In genomic region chr14:76752744-76753143, GRCh38 we compare ENCODE assay signal across 23 cellular contexts. TPM values are rescaled to one million over a fixed set of nuclear protein-coding genes. Genes with fewer than 3 reads are reported as not detected.
DNase-seq lines count a peak whose midpoint lies in the region; TF ChIP-seq lines count a peak whose summit lies in the region.
"Had no signal": no experiment of that assay in that cellular context is flagged by ENCODE, and none has a peak within 500 bp of the region (broad histone marks: within the 10 kb centered on the region; RNA-seq: fewer than 3 reads in every experiment).

No MANE protein-coding gene starts in this region.

- H3K27ac ChIP-seq in esophagus muscularis mucosa (replicated peaks in 1 of 4) (no peak overlapping the region), stomach (no peak overlapping the region)
- H3K27ac ChIP-seq: adrenal gland, epithelial cell of prostate had no signal

- H3K27me3 Mint-ChIP-seq in activated CD4-positive, alpha-beta T cell treated with anti-CD3 and anti-CD28 coated beads, Interleukin-2, amount 10 ng/mL, durations not matched to agents 24 days and 14 days, result peaks cover 11% of the 10 kb centered on the region
- peaks cover 12% of the 10 kb centered on the region for H3K27me3 Mint-ChIP-seq in T-helper 2 cell treated with Interferon-gamma antibody and Interleukin-4, amounts not matched to agents 5 μg/mL and 100 μg/mL, for 36 hours (ENCODE audit: low read depth)
- H3K27me3 Mint-ChIP-seq: activated T-helper 17 cell treated with anti-CD3 and anti-CD28 coated beads, Interleukin-2, amount 50 U/mL, for 72 hours had no signal

- H3K4me1 ChIP-seq in esophagus muscularis mucosa (no peaks in the 10 kb centered on the region), stomach (no peaks in the 10 kb centered on the region)
- H3K4me1 ChIP-seq: adrenal gland had no signal

- no peak for TF ChIP-seq POLR2A in esophagus muscularis mucosa (IDR thresholded peaks at IDR 0.05; ENCODE audit: low read depth)
- TF ChIP-seq POLR2A in stomach (IDR thresholded peaks at IDR 0.05), result no peak
- no peak for TF ChIP-seq POLR2A in erythroblast (IDR thresholded peaks at IDR 0.05; ENCODE audit: low read length)

- intact Hi-C loops in activated CD4-positive, alpha-beta T cell treated with anti-CD3 and anti-CD28 coated beads, Interleukin-2, amount 10 ng/mL, durations not matched to agents 24 days and 14 days (cut with micrococcal nuclease), result no loop called here
- intact Hi-C loops in esophagus muscularis mucosa (cut with DNase I), result no loop called here
- intact Hi-C loops in stomach (cut with DNase I; ENCODE audit: low total_unique reads), result no loop called here

- no peaks in the 10 kb centered on the region for H3K9me3 ChIP-seq in esophagus muscularis mucosa
- H3K9me3 ChIP-seq in stomach, result no peaks in the 10 kb centered on the region
- H3K9me3 ChIP-seq: adrenal gland had no signal

- no peaks in the 10 kb centered on the region for H3K4me1 Mint-ChIP-seq in activated CD4-positive, alpha-beta T cell treated with anti-CD3 and anti-CD28 coated beads, Interleukin-2, amount 10 ng/mL, durations not matched to agents 24 days and 14 days
- no peaks in the 10 kb centered on the region for H3K4me1 Mint-ChIP-seq in T-helper 2 cell treated with Interferon-gamma antibody and Interleukin-4, amounts not matched to agents 5 μg/mL and 100 μg/mL, for 36 hours (ENCODE audit: low read depth)
- H3K4me1 Mint-ChIP-seq: activated naive CD4-positive, alpha-beta T cell treated with anti-CD3 and anti-CD28 coated beads, Interleukin-2, amount 10 ng/mL, durations not matched to agents 7 days and 5 days; activated T-helper 17 cell treated with anti-CD3 and anti-CD28 coated beads, Interleukin-2, amount 50 U/mL, for 72 hours; CD4-positive, CD25-positive, alpha-beta regulatory T cell; naive thymus-derived CD4-positive, alpha-beta T cell; stimulated activated effector memory CD8-positive, alpha-beta T cell treated with anti-CD3 and anti-CD28 coated beads, Interleukin-12 subunit alpha, Interleukin-12 subunit beta, amount 100 ng/mL, for 72 hours had no signal

- peak; percentile 41 for DNase-seq in activated CD4-positive, alpha-beta T cell treated with anti-CD3 and anti-CD28 coated beads, Interleukin-2, amount 10 ng/mL, durations not matched to agents 24 days and 14 days
- DNase-seq in activated CD4-positive, alpha-beta T cell treated with anti-CD3 and anti-CD28 coated beads, Interleukin-2, amount 50 U/mL, for 4 hours, result no peak
- DNase-seq in esophagus muscularis mucosa (ENCODE audit: extremely low spot score) (peak; percentile 78), nucleus accumbens (lab: John Stamatoyannopoulos, UW) (peak in 35 of 56 donors; percentile 27 to 79 (median 55)), stomach (no peak), erythroblast (lab: John Stamatoyannopoulos, UW) (no peak), EL (no peak)
- no peak for DNase-seq in T-helper 2 cell treated with Interferon-gamma antibody and Interleukin-4, amounts not matched to agents 5 μg/mL and 100 μg/mL, for 36 hours (ENCODE audit: low spot score)
- DNase-seq: activated naive CD4-positive, alpha-beta T cell treated with anti-CD3 and anti-CD28 coated beads, Interleukin-2, amount 10 ng/mL, durations not matched to agents 7 days and 5 days; adrenal gland; CD4-positive, CD25-positive, alpha-beta regulatory T cell; Kasumi-1; left ventricle myocardium superior; naive thymus-derived CD4-positive, alpha-beta T cell; NCI-H1417 treated with DMSO at 0.1 percent for 48 hours; NCI-H2081 treated with DMSO at 0.1 percent for 48 hours; NCI-H226; Right ventricle myocardium superior; stimulated activated CD4-positive, alpha-beta T cell treated with anti-CD3 and anti-CD28 coated beads, Interleukin-15, amount 100 ng/mL, for 24 hours had no signal

- no peaks in the 10 kb centered on the region for H3K9me3 Mint-ChIP-seq in activated CD4-positive, alpha-beta T cell treated with anti-CD3 and anti-CD28 coated beads, Interleukin-2, amount 10 ng/mL, durations not matched to agents 24 days and 14 days
- H3K9me3 Mint-ChIP-seq in T-helper 2 cell treated with Interferon-gamma antibody and Interleukin-4, amounts not matched to agents 5 μg/mL and 100 μg/mL, for 36 hours, result no peaks in the 10 kb centered on the region
- H3K9me3 Mint-ChIP-seq: activated naive CD4-positive, alpha-beta T cell treated with anti-CD3 and anti-CD28 coated beads, Interleukin-2, amount 10 ng/mL, durations not matched to agents 7 days and 5 days; activated T-helper 17 cell treated with anti-CD3 and anti-CD28 coated beads, Interleukin-2, amount 50 U/mL, for 72 hours; stimulated activated effector memory CD8-positive, alpha-beta T cell treated with anti-CD3 and anti-CD28 coated beads, Interleukin-12 subunit alpha, Interleukin-12 subunit beta, amount 100 ng/mL, for 72 hours had no signal

- H3K27me3 ChIP-seq in esophagus muscularis mucosa, result no peaks in the 10 kb centered on the region
- no peaks in the 10 kb centered on the region for H3K27me3 ChIP-seq in stomach
- H3K27me3 ChIP-seq: adrenal gland had no signal

- no peaks in the 10 kb centered on the region for H3K36me3 ChIP-seq in esophagus muscularis mucosa
- no peaks in the 10 kb centered on the region for H3K36me3 ChIP-seq in stomach
- H3K36me3 ChIP-seq: adrenal gland had no signal

- no peak for TF ChIP-seq EP300 in esophagus muscularis mucosa (IDR thresholded peaks at IDR 0.05)
- TF ChIP-seq EP300 in stomach (IDR thresholded peaks at IDR 0.05), result no peak

- H3K36me3 Mint-ChIP-seq in activated CD4-positive, alpha-beta T cell treated with anti-CD3 and anti-CD28 coated beads, Interleukin-2, amount 10 ng/mL, durations not matched to agents 24 days and 14 days (ENCODE audit: low read depth), result no peaks in the 10 kb centered on the region
- H3K36me3 Mint-ChIP-seq in T-helper 2 cell treated with Interferon-gamma antibody and Interleukin-4, amounts not matched to agents 5 μg/mL and 100 μg/mL, for 36 hours (ENCODE audit: low read depth), result no peaks in the 10 kb centered on the region
- H3K36me3 Mint-ChIP-seq: activated naive CD4-positive, alpha-beta T cell treated with anti-CD3 and anti-CD28 coated beads, Interleukin-2, amount 10 ng/mL, durations not matched to agents 7 days and 5 days; CD4-positive, CD25-positive, alpha-beta regulatory T cell; naive thymus-derived CD4-positive, alpha-beta T cell; stimulated activated effector memory CD8-positive, alpha-beta T cell treated with anti-CD3 and anti-CD28 coated beads, Interleukin-12 subunit alpha, Interleukin-12 subunit beta, amount 100 ng/mL, for 72 hours had no signal

- no peak overlapping the region for H3K4me3 Mint-ChIP-seq in activated CD4-positive, alpha-beta T cell treated with anti-CD3 and anti-CD28 coated beads, Interleukin-2, amount 10 ng/mL, durations not matched to agents 24 days and 14 days
- no peak overlapping the region for H3K4me3 Mint-ChIP-seq in T-helper 2 cell treated with Interferon-gamma antibody and Interleukin-4, amounts not matched to agents 5 μg/mL and 100 μg/mL, for 36 hours
- H3K4me3 Mint-ChIP-seq: activated naive CD4-positive, alpha-beta T cell treated with anti-CD3 and anti-CD28 coated beads, Interleukin-2, amount 10 ng/mL, durations not matched to agents 7 days and 5 days; activated T-helper 17 cell treated with anti-CD3 and anti-CD28 coated beads, Interleukin-2, amount 50 U/mL, for 72 hours; CD4-positive, CD25-positive, alpha-beta regulatory T cell; naive thymus-derived CD4-positive, alpha-beta T cell; stimulated activated effector memory CD8-positive, alpha-beta T cell treated with anti-CD3 and anti-CD28 coated beads, Interleukin-12 subunit alpha, Interleukin-12 subunit beta, amount 100 ng/mL, for 72 hours had no signal

- 86% methylated on average over 5 of the region's 6 CpGs for WGBS in esophagus muscularis mucosa
- WGBS in stomach, 5 donors, result 50 to 79% (median 61%) methylated on average over 5 to 6 of the region's 6 CpGs

- TF ChIP-seq CTCF in esophagus muscularis mucosa (IDR thresholded peaks at IDR 0.05) (no peak), stomach (IDR thresholded peaks at IDR 0.05) (no peak)

- H3K4me3 ChIP-seq in esophagus muscularis mucosa (no peak overlapping the region), stomach (no peak overlapping the region)
- H3K4me3 ChIP-seq: adrenal gland, GM12878 had no signal

- H3K27ac Mint-ChIP-seq in activated CD4-positive, alpha-beta T cell treated with anti-CD3 and anti-CD28 coated beads, Interleukin-2, amount 10 ng/mL, durations not matched to agents 24 days and 14 days, result no peak overlapping the region
- no peak overlapping the region for H3K27ac Mint-ChIP-seq in T-helper 2 cell treated with Interferon-gamma antibody and Interleukin-4, amounts not matched to agents 5 μg/mL and 100 μg/mL, for 36 hours
- H3K27ac Mint-ChIP-seq: activated naive CD4-positive, alpha-beta T cell treated with anti-CD3 and anti-CD28 coated beads, Interleukin-2, amount 10 ng/mL, durations not matched to agents 7 days and 5 days; activated T-helper 17 cell treated with anti-CD3 and anti-CD28 coated beads, Interleukin-2, amount 50 U/mL, for 72 hours; CD4-positive, CD25-positive, alpha-beta regulatory T cell; naive thymus-derived CD4-positive, alpha-beta T cell; stimulated activated effector memory CD8-positive, alpha-beta T cell treated with anti-CD3 and anti-CD28 coated beads, Interleukin-12 subunit alpha, Interleukin-12 subunit beta, amount 100 ng/mL, for 72 hours had no signal

RNA-seq across cellular contexts. Expression of gene VASH1, which starts 8.5 kb away (rescaled TPM):
- 5.8 and 6.9 TPM in 2 replicates for total RNA-seq in activated CD4-positive, alpha-beta T cell treated with anti-CD3 and anti-CD28 coated beads, Interleukin-2, amount 10 ng/mL, durations not matched to agents 24 days and 14 days
- total RNA-seq in esophagus muscularis mucosa (10 to 100 TPM in 2 of 4 donors, 1 to 10 TPM in 2; 5.6 to 17.5 (median 9.2) TPM), stomach (10 to 100 TPM in 3 of 5 donors, 1 to 10 TPM in 2; 4.9 to 15.4 (median 10.1) TPM)
- polyA plus RNA-seq in stomach, result 10 to 100 TPM in 1 of 3 donors, 1 to 10 TPM in 2; 2.7 to 10.5 (median 4.1) TPM

RNA-seq across cellular contexts. Expression of gene ANGEL1, which starts 59.9 kb away (rescaled TPM):
- total RNA-seq in activated CD4-positive, alpha-beta T cell treated with anti-CD3 and anti-CD28 coated beads, Interleukin-2, amount 10 ng/mL, durations not matched to agents 24 days and 14 days, result 16.4 and 17.2 TPM in 2 replicates
- 10 to 100 TPM in 2 of 4 donors, 1 to 10 TPM in 2; 7.9 to 15.8 (median 11.3) TPM for total RNA-seq in esophagus muscularis mucosa
- 10 to 100 TPM in 4 of 5 donors, 1 to 10 TPM in 1; 7.8 to 32.6 (median 18.0) TPM for total RNA-seq in stomach
- polyA plus RNA-seq in stomach, result 1 to 10 TPM; 2.3 to 4.5 (median 4.2) TPM

Comparison
In these comparisons a context has a peak if more than half of its experiments do, and no peak if none do; other contexts are left out.
1. DNase-seq: peak in activated CD4-positive, alpha-beta T cell treated with anti-CD3 and anti-CD28 coated beads, Interleukin-2, amount 10 ng/mL, durations not matched to agents 24 days and 14 days (single experiment), esophagus muscularis mucosa (single experiment) and nucleus accumbens (35 of 56); none in activated CD4-positive, alpha-beta T cell treated with anti-CD3 and anti-CD28 coated beads, Interleukin-2, amount 50 U/mL, for 4 hours (0 of 2), stomach (single experiment), erythroblast (0 of 2), EL (single experiment) and T-helper 2 cell treated with Interferon-gamma antibody and Interleukin-4, amounts not matched to agents 5 μg/mL and 100 μg/mL, for 36 hours (single experiment).